Comparison of ENCODE assay signal across 1 cellular context in genomic region chr16:87465306-87465705, GRCh38.
TF ChIP-seq lines count a peak whose summit lies in the region.

No MANE protein-coding gene starts in this region.

TF ChIP-seq in HepG2, 621 proteins besides CTCF, POLR2A, EP300 and RAD21 (continued from another document and continues in another):
- TF ChIP-seq ZBED4 (CRISPR knock-in tag; IDR thresholded peaks at IDR 0.05; ENCODE audit: borderline replicate concordance) (no peak), POGK (CRISPR knock-in tag; conservative IDR thresholded peaks at IDR 0.05) (no peak), PBX3 (CRISPR knock-in tag; IDR thresholded peaks at IDR 0.05; ENCODE audit: borderline replicate concordance) (no peak), SRSF1 (optimal IDR thresholded peaks at IDR 0.05; ENCODE audit: low read depth, low read length) (no peak), ZMYM3 (CRISPR knock-in tag; IDR thresholded peaks at IDR 0.05) (no peak), SOX6 (IDR thresholded peaks at IDR 0.05) (no peak), SOX6 (CRISPR knock-in tag; IDR thresholded peaks at IDR 0.05) (peak; percentile 78), ZFY (CRISPR knock-in tag; IDR thresholded peaks at IDR 0.05) (peak; percentile 51; the same call in 1 of the 2 replicates), POLR2AphosphoS2 (IDR thresholded peaks at IDR 0.05; ENCODE audit: low read depth, low read length) (no peak), SRY (CRISPR knock-in tag; IDR thresholded peaks at IDR 0.05) (no peak), HNRNPLL (IDR thresholded peaks at IDR 0.05; ENCODE audit: low read depth, low read length, poor library complexity, severe bottlenecking) (no peak), ATF3 (CRISPR knock-in tag; IDR thresholded peaks at IDR 0.05) (no peak), GTF3A (CRISPR knock-in tag; conservative IDR thresholded peaks at IDR 0.05) (no peak), ZNF629 (CRISPR knock-in tag; conservative IDR thresholded peaks at IDR 0.05) (no peak), ZNF484 (CRISPR knock-in tag; IDR thresholded peaks at IDR 0.05; ENCODE audit: borderline replicate concordance, low read depth) (no peak), GRHL1 (CRISPR knock-in tag; conservative IDR thresholded peaks at IDR 0.05) (no peak), SSRP1 (CRISPR knock-in tag; IDR thresholded peaks at IDR 0.05) (peak; percentile 13; the same call in 1 of the 2 replicates), HBP1 (CRISPR knock-in tag; IDR thresholded peaks at IDR 0.05; ENCODE audit: low read depth) (0 out of 2 replicates have a peak, but pooled peaks have one; percentile 65), ZNF746 (CRISPR knock-in tag; IDR thresholded peaks at IDR 0.05) (no peak), ZNF709 (CRISPR knock-in tag; IDR thresholded peaks at IDR 0.05) (no peak), ATM (IDR thresholded peaks at IDR 0.05; ENCODE audit: borderline replicate concordance) (no peak), NFRKB (IDR thresholded peaks at IDR 0.05) (no peak), SRSF4 (IDR thresholded peaks at IDR 0.05; ENCODE audit: low read depth, low read length, poor library complexity, severe bottlenecking) (no peak), THAP11 (CRISPR knock-in tag; IDR thresholded peaks at IDR 0.05) (no peak), AHDC1 (CRISPR knock-in tag; IDR thresholded peaks at IDR 0.05; ENCODE audit: borderline replicate concordance) (no peak), PTBP1 (IDR thresholded peaks at IDR 0.05; ENCODE audit: low read depth, low read length, poor library complexity, severe bottlenecking) (no peak), ZNF530 (CRISPR knock-in tag; IDR thresholded peaks at IDR 0.05; ENCODE audit: low read depth) (no peak), HMG20A (CRISPR knock-in tag; IDR thresholded peaks at IDR 0.05; ENCODE audit: borderline replicate concordance) (no peak; the same call in 1 of the 2 replicates), GPN1 (CRISPR knock-in tag; IDR thresholded peaks at IDR 0.05; ENCODE audit: borderline replicate concordance) (no peak), ZSCAN12 (CRISPR knock-in tag; IDR thresholded peaks at IDR 0.05) (no peak), SATB2 (CRISPR knock-in tag; IDR thresholded peaks at IDR 0.05) (no peak), MYC (CRISPR knock-in tag; IDR thresholded peaks at IDR 0.05; ENCODE audit: borderline replicate concordance) (peak; percentile 17; the same call in 1 of the 2 replicates), ZNF430 (CRISPR knock-in tag; IDR thresholded peaks at IDR 0.05) (no peak), SRSF9 (IDR thresholded peaks at IDR 0.05; ENCODE audit: borderline replicate concordance, insufficient read depth, low read depth, low read length, poor library complexity, severe bottlenecking) (no peak), ZNF230 (CRISPR knock-in tag; IDR thresholded peaks at IDR 0.05) (peak; percentile 43; the same call in 1 of the 2 replicates), HNRNPK (IDR thresholded peaks at IDR 0.05; ENCODE audit: low read depth, low read length, poor library complexity, severe bottlenecking) (no peak), TOPORS (CRISPR knock-in tag; IDR thresholded peaks at IDR 0.05) (no peak), ZNF644 (CRISPR knock-in tag; IDR thresholded peaks at IDR 0.05; ENCODE audit: low read depth) (0 out of 2 replicates have a peak, but pooled peaks have one; percentile 52), ZBTB37 (CRISPR knock-in tag; IDR thresholded peaks at IDR 0.05) (no peak), SMAD1 (CRISPR knock-in tag; IDR thresholded peaks at IDR 0.05; ENCODE audit: borderline replicate concordance, low read depth) (no peak), ZMYM4 (CRISPR knock-in tag; IDR thresholded peaks at IDR 0.05) (no peak), BCLAF1 (IDR thresholded peaks at IDR 0.05) (no peak), RARG (CRISPR knock-in tag; IDR thresholded peaks at IDR 0.05; ENCODE audit: low read depth) (no peak), SMC3 (IDR thresholded peaks at IDR 0.05; ENCODE audit: low read length) (no peak)
